Comparison of ENCODE assay signal across 1 cellular context in the genomic region with DNA sequence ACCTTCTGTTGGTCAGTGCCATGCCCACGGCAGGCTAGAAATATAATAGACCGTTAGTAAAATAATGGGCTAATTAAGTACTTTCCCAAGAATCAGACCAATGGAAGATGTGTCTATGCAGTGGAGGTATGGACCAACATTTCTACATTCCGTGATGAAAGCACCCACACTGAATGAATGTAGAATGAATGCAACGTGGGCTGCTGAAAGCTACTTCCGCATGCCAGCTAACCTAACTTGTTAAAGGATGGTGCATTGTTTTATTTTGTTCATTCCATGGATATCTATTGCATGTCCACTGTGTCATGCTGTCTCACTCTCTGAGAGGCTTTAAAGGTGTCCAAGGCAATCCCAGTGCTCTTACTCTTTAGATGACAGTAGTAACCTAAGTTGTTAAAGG.
TF ChIP-seq lines count a peak whose summit lies in the region.

No MANE protein-coding gene starts in this region.

TF ChIP-seq in K562, 482 proteins besides CTCF, POLR2A, EP300 and RAD21 (continued from another document):
- TF ChIP-seq, protein P1, sequence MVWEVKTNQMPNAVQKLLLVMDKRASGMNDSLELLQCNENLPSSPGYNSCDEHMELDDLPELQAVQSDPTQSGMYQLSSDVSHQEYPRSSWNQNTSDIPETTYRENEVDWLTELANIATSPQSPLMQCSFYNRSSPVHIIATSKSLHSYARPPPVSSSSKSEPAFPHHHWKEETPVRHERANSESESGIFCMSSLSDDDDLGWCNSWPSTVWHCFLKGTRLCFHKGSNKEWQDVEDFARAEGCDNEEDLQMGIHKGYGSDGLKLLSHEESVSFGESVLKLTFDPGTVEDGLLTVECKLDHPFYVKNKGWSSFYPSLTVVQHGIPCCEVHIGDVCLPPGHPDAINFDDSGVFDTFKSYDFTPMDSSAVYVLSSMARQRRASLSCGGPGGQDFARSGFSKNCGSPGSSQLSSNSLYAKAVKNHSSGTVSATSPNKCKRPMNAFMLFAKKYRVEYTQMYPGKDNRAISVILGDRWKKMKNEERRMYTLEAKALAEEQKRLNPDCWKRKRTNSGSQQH (CRISPR knock-in tag; IDR thresholded peaks at IDR 0.05): no peak
- no peak for TF ChIP-seq ZNF444 (CRISPR knock-in tag; IDR thresholded peaks at IDR 0.05)
- TF ChIP-seq HSF4 (CRISPR knock-in tag; IDR thresholded peaks at IDR 0.05; ENCODE audit: borderline replicate concordance): no peak
- no peak for TF ChIP-seq ZNF316 (IDR thresholded peaks at IDR 0.05)
- TF ChIP-seq DMBX1 (CRISPR knock-in tag; IDR thresholded peaks at IDR 0.05; ENCODE audit: borderline replicate concordance): no peak
TF ChIP-seq in K562: peak in this region for 0.
